In the genomic region with DNA sequence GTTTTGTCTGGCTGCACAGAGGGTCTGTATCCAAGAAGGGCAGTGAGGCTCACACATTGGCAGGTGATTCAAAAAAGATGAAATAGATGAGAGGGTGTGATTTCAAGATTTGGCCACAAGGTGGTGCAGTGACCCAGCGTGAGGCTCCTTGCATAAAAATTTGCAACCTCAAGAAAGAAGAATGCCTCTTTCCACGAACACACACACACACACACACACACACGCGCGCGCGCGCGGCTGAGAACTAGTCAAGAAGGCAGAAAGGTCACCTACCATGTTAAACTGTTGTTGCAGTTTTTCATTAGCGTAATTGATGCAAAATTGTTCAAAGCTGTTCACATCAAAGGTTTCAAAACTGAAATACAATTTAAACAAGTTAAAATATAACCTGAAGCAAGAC, we compare ENCODE assay signal across 8 cellular contexts. TPM values are rescaled to one million over a fixed set of nuclear protein-coding genes. Genes with fewer than 3 reads are reported as not detected.
DNase-seq lines count a peak whose midpoint lies in the region; ATAC-seq and TF ChIP-seq lines count a peak whose summit lies in the region.

No MANE protein-coding gene starts in this region.

- TF ChIP-seq RAD21 in IMR-90 (IDR thresholded peaks at IDR 0.05; ENCODE audit: low read length), result peak; percentile 91

- WGBS in IMR-90 (ENCODE audit: extremely low coverage in 2 of 2, insufficient read length in 1 of 2), 2 experiments, result no CpG with 5 or more reads among the region's 10 CpGs
- 10 to 14% methylated on average over 10 of the region's 10 CpGs for WGBS in testis, 2 donors

- H2AK5ac ChIP-seq in IMR-90 (ENCODE audit: low read depth, low read length), result no peak overlapping the region; the same call in 1 of the 2 replicates

- TF ChIP-seq POLR2A in IMR-90 (IDR thresholded peaks at IDR 0.05; ENCODE audit: low read depth, low read length) (no peak), testis (IDR thresholded peaks at IDR 0.05) (no peak)

- no peak overlapping the region for H3K9ac ChIP-seq in IMR-90 (ENCODE audit: low read depth, low read length)

- peak overlapping the region; percentile 48 for H2AK9ac ChIP-seq in IMR-90 (replicated peaks; ENCODE audit: low read depth, low read length, poor library complexity)

- DNase-seq in GM04504 (ENCODE audit: low read depth) (peak; percentile 55), IMR-90 (peak; percentile 80), SHP77 (lab: John Stamatoyannopoulos, UW) (peak; percentile 23 to 56), fibroblast of the conjunctiva (ENCODE audit: low read depth) (peak; percentile 68), omental fat pad (ENCODE audit: low spot score) (peak; percentile 54), testis (peak; percentile 82)
- DNase-seq in activated T-helper 9 cell treated with anti-CD3 and anti-CD28 coated beads, Interleukin-2, amount 50 U/mL, for 16 hours (ENCODE audit: low read depth), result peak; percentile 53

- H3K14ac ChIP-seq in IMR-90 (replicated peaks; ENCODE audit: low read depth, low read length), result no peak overlapping the region

- peak; percentile 82 for TF ChIP-seq CTCF in IMR-90 (conservative IDR thresholded peaks at IDR 0.05; ENCODE audit: low read depth, low read length)
- peak in 2 of 3 donors; percentile 5 to 52 for TF ChIP-seq CTCF in omental fat pad (IDR thresholded peaks at IDR 0.05)
- TF ChIP-seq CTCF in testis (IDR thresholded peaks at IDR 0.05), result peak; percentile 81 to 92 (median 90)

- no peak overlapping the region for H2BK5ac ChIP-seq in IMR-90 (ENCODE audit: low read depth, low read length, poor library complexity, severe bottlenecking)

- H3K36me3 ChIP-seq in IMR-90 (ENCODE audit: control insufficient read depth, insufficient read depth, low read length), result no peaks in the 10 kb centered on the region
- H3K36me3 ChIP-seq in testis (ENCODE audit: low read depth, missing control alignments), result no peaks in the 10 kb centered on the region

- H3K27me3 ChIP-seq in IMR-90 (ENCODE audit: control insufficient read depth, insufficient read depth, low read length), result no peaks in the 10 kb centered on the region
- H3K27me3 ChIP-seq in testis, result no peaks in the 10 kb centered on the region

- H3K9me1 ChIP-seq in IMR-90 (ENCODE audit: insufficient read depth, low read length), result peaks cover 13% of the 10 kb centered on the region

- no peak overlapping the region; the same call in 1 of the 2 replicates for H3K4me3 ChIP-seq in IMR-90 (ENCODE audit: insufficient read depth, low read depth, low read length)
- no peak overlapping the region for H3K4me3 ChIP-seq in testis

- H3K18ac ChIP-seq in IMR-90 (ENCODE audit: low read depth, low read length), result no peak overlapping the region

- no peak overlapping the region for H4K5ac ChIP-seq in IMR-90 (ENCODE audit: low read depth, low read length)

- in situ Hi-C loops in IMR-90 (cut with MboI; ENCODE audit: low sequenced_read_pairs), result no loop called here

- H3K27ac ChIP-seq in IMR-90 (ENCODE audit: insufficient read depth, low read length) (no peak overlapping the region), testis (no peak overlapping the region)

- no peak overlapping the region for H3K23ac ChIP-seq in IMR-90 (ENCODE audit: low read depth, low read length)

- H4K8ac ChIP-seq in IMR-90 (ENCODE audit: low read depth in 2 of 2, low read length in 2 of 2), result no peak overlapping the region

- H3K4me1 ChIP-seq in IMR-90 (ENCODE audit: control insufficient read depth, insufficient read depth, low read length) (peaks cover 10% of the 10 kb centered on the region), testis (peaks cover 2% of the 10 kb centered on the region)

- CTCF ChIA-PET in IMR-90 (lab: Yijun Ruan, JAX), result interaction anchor here (0.5 to 2.1 kb wide), 10 partner anchors 92 to 967 kb away, joined by 3 to 5 read pairs (median 4); no protein-coding TSS in a partner anchor

- no peak overlapping the region for H3K56ac ChIP-seq in IMR-90 (ENCODE audit: extremely low read depth, insufficient read depth, low read length)

- peak overlapping the region; percentile 64 for H2AFZ ChIP-seq in IMR-90 (replicated peaks; ENCODE audit: low read length, poor library complexity)

- dilution Hi-C loops in IMR-90 (cut with HindIII; ENCODE audit: low sequenced_read_pairs, unreplicated experiment), result no loop called here

- no peaks in the 10 kb centered on the region for H4K20me1 ChIP-seq in IMR-90 (ENCODE audit: insufficient read depth, low read length)

- H3K4ac ChIP-seq in IMR-90 (ENCODE audit: low read depth, low read length), result 0 out of 2 replicates have a peak overlapping the region, but pooled peaks have one; percentile 6

- H3K79me1 ChIP-seq in IMR-90 (ENCODE audit: low read depth in 1 of 2, low read length in 2 of 2), result no peaks in the 10 kb centered on the region

- intact Hi-C loops in IMR-90 (cut with micrococcal nuclease), result loop anchor here (1.0 to 10.0 kb wide), 5 partner anchors 75 to 479 kb away; partner anchors contain the start of genes ARPP19, ATOSA and MYO5A
- intact Hi-C loops in testis (cut with DNase I; ENCODE audit: low total_unique reads), result loop anchor here (5.0 kb wide), 1 partner anchor 481 kb away; no protein-coding TSS in a partner anchor

- H2BK120ac ChIP-seq in IMR-90 (ENCODE audit: low read depth, low read length), result no peak overlapping the region

- BruUV-seq in IMR-90 (replicated peaks; lab: Mats Ljungman, UMichigan), result no TSS peak

- ATAC-seq in IMR-90 (ENCODE audit: low read depth) (peak; percentile 64), omental fat pad (ENCODE audit: low FRiP score) (peak; percentile 57), HG03045 (IDR thresholded peaks at IDR 0.05; ENCODE audit: unreplicated experiment) (no peak)

- no peaks in the 10 kb centered on the region for H3K9me3 ChIP-seq in IMR-90 (ENCODE audit: control insufficient read depth, insufficient read depth, low read length)
- H3K9me3 ChIP-seq in testis, result no peaks in the 10 kb centered on the region

- H2BK20ac ChIP-seq in IMR-90 (ENCODE audit: low read depth, low read length), result 0 out of 2 replicates have a peak overlapping the region, but pooled peaks have one; percentile 29

- H4K91ac ChIP-seq in IMR-90 (ENCODE audit: insufficient read depth, low read depth, low read length), result no peak overlapping the region

- POLR2A ChIA-PET in IMR-90 (lab: Charles Lee; ENCODE audit: unreplicated experiment), result interaction anchor here (0.5 kb wide), 1 partner anchor 305 kb away, joined by 3 read pairs; no protein-coding TSS in a partner anchor

- H2BK15ac ChIP-seq in IMR-90 (ENCODE audit: low read depth, low read length), result no peak overlapping the region

- H3K4me2 ChIP-seq in IMR-90 (ENCODE audit: low read depth, low read length), result peak overlapping the region; percentile 21; the same call in 1 of the 2 replicates

TF ChIP-seq in IMR-90, 13 proteins besides CTCF, POLR2A, EP300 and RAD21:
- TF ChIP-seq RFX5 (IDR thresholded peaks at IDR 0.05; ENCODE audit: low read depth, low read length) (no peak), MAZ (IDR thresholded peaks at IDR 0.05; ENCODE audit: borderline replicate concordance, low read depth, low read length) (no peak), MAFK (IDR thresholded peaks at IDR 0.05; ENCODE audit: low read depth, low read length) (0 out of 2 replicates have a peak, but pooled peaks have one; percentile 22), FOS (IDR thresholded peaks at IDR 0.05; ENCODE audit: low read depth, low read length) (no peak), CEBPB (IDR thresholded peaks at IDR 0.05; ENCODE audit: low read depth, low read length) (0 out of 2 replicates have a peak, but pooled peaks have one; percentile 13), RCOR1 (IDR thresholded peaks at IDR 0.05; ENCODE audit: insufficient replicate concordance, low read length) (peak; percentile 12), BHLHE40 (IDR thresholded peaks at IDR 0.05; ENCODE audit: low read depth, low read length) (peak; percentile 19; the same call in 1 of the 2 replicates), SMC3 (IDR thresholded peaks at IDR 0.05; ENCODE audit: low read depth, low read length) (peak; percentile 92)

RNA-seq across cellular contexts. Expression of gene MYO5C, which starts 39.2 kb away (rescaled TPM):
- total RNA-seq in IMR-90 (2012; rRNA removed) (under 0.01 TPM in 2 replicates), omental fat pad (10 to 100 TPM in 3 of 4 donors, 1 to 10 TPM in 1; 7.7 to 58.3 (median 15.5) TPM), testis (10 to 100 TPM; 40.0 to 47.6 TPM)
- polyA plus RNA-seq in IMR-90 (2012; rRNA removed) (0.03 and 0.07 TPM in 2 replicates), testis (ENCODE audit: insufficient read depth, low read depth, low replicate concordance) (9.3 TPM)
- polyA plus RNA-seq in IMR-90 (2012; cell fraction: cytosol; rRNA removed), result 0.04 TPM in 1 of 2 replicates, not detected in the other
- polyA plus RNA-seq in IMR-90 (2012; cell fraction: nucleus; rRNA removed; ENCODE audit: low replicate concordance), result 0.11 and 0.22 TPM in 2 replicates

Comparison
In these comparisons a context has a peak if more than half of its experiments do, and no peak if none do; other contexts are left out.
1. CTCF ChIP-seq: peak in every context shown above with its lines; median percentile 90 in testis; 82 in IMR-90; 28 in omental fat pad.